ENCODE assay signal across 24 cellular contexts in the genomic region with DNA sequence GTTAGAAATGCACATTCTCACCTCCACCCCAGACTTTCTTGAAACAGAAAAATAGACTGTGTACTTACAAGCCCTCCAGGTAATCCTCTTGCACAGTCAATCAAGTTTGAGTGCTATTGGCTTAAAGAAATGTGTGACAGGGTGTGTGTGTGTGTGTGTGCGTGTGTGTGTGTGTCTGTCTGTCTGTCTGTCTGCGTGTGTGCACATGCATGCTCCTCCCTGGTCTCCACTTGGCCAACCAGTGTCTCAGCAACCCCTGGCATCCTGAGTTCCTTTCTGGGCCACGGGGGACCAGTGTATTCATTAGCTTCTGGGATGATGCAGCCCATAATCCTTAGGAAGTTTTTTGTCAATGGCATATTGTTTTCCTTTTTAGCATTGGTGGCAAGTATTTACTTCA. TPM values are rescaled to one million over a fixed set of nuclear protein-coding genes. Genes with fewer than 3 reads are reported as not detected.
DNase-seq lines count a peak whose midpoint lies in the region; ATAC-seq, FAIRE-seq and TF ChIP-seq lines count a peak whose summit lies in the region.
"Had no signal": no experiment of that assay in that cellular context is flagged by ENCODE, and none has a peak within 500 bp of the region (broad histone marks: within the 10 kb centered on the region; RNA-seq: fewer than 3 reads in every experiment).

No MANE protein-coding gene starts in this region.

- H3K36me3 ChIP-seq in right atrium auricular region (no peaks in the 10 kb centered on the region), H1 (ENCODE audit: control insufficient read depth in 2 of 4, insufficient read depth in 4 of 4, low read length in 3 of 4) (no peaks in the 10 kb centered on the region), mesendoderm (ENCODE audit: control insufficient read depth, insufficient read depth, low read length) (no peaks in the 10 kb centered on the region)
- H3K36me3 ChIP-seq: tibial artery had no signal

- H3K4ac ChIP-seq in H1 (replicated peaks; ENCODE audit: insufficient read length, low read depth, low read length) (no peak overlapping the region), mesendoderm (ENCODE audit: low read depth, low read length) (no peak overlapping the region)

- H3K14ac ChIP-seq in H1 (ENCODE audit: insufficient read length) = no peak overlapping the region

- no peak for FAIRE-seq in H1 (lab: Jason Lieb, UNC)
- FAIRE-seq: K562 had no signal

- no peak overlapping the region for H2BK120ac ChIP-seq in H1 (replicated peaks; ENCODE audit: low read depth, low read length)
- H2BK120ac ChIP-seq in mesendoderm (ENCODE audit: low read depth, low read length) = no peak overlapping the region

- H3K23ac ChIP-seq in H1 (ENCODE audit: insufficient read length) (no peak overlapping the region), mesendoderm (ENCODE audit: low read length) (no peak overlapping the region)

- H3K79me2 ChIP-seq in H1 (ENCODE audit: control insufficient read depth in 1 of 2, insufficient read depth in 2 of 2, low read length in 2 of 2) = peaks cover 0 to 14% of the 10 kb centered on the region in 2 experiments; a peak in 2 of 4 replicates
- H3K79me2 ChIP-seq in mesendoderm (ENCODE audit: control insufficient read depth, insufficient read depth, low read length) = peaks cover 2% of the 10 kb centered on the region

- H3K27ac ChIP-seq in right atrium auricular region (peak overlapping the region; percentile 78 to 82), H1 (ENCODE audit: low read depth, low read length) (no peak overlapping the region), mesendoderm (ENCODE audit: low read depth, low read length) (no peak overlapping the region), temporal lobe (ENCODE audit: low read depth, low read length) (peak overlapping the region; percentile 36)
- H3K27ac ChIP-seq: tibial artery had no signal

- TF ChIP-seq EP300 in H1 (IDR thresholded peaks at IDR 0.05; ENCODE audit: borderline replicate concordance in 1 of 2, low read depth in 2 of 2, low read length in 2 of 2) = no peak

- CTCF ChIA-PET in H1 (lab: Charles Lee; ENCODE audit: partially characterized antibody) = interaction anchor here (0.6 to 1.7 kb wide), 6 partner anchors 10 to 173 kb away, joined by 3 to 7 read pairs (median 4); no protein-coding TSS in a partner anchor

- no peak overlapping the region for H4K91ac ChIP-seq in H1 (replicated peaks; ENCODE audit: insufficient read length, low read length)

- DNase-seq in right atrium auricular region (ENCODE audit: low spot score) (no peak), left cardiac atrium (no peak), H1 (ENCODE audit: low read depth in 1 of 2, low spot score in 2 of 2) (no peak), mesendoderm (no peak), cerebellum (ENCODE audit: low spot score) (no peak), HCEC 1CT (no peak)
- DNase-seq in activated naive CD4-positive, alpha-beta T cell (lab: John Stamatoyannopoulos, UW) = no peak
- DNase-seq: activated CD4-positive, alpha-beta T cell treated with anti-CD3 and anti-CD28 coated beads for 4 hours; activated naive CD8-positive, alpha-beta T cell treated with anti-CD3 and anti-CD28 coated beads, Interleukin-2, amount 10 ng/mL, durations not matched to agents 7 days and 5 days; CD8-positive, alpha-beta T cell; DMS153; erythroblast; GDM1; left colon; NCI-H1694; occipital lobe; OCI-M1; SIG-M5; stimulated activated naive B cell treated with anti-CD40 and anti-IgM and Interleukin-4, amounts not matched to agents 10 μg/mL and 1 μg/mL and 100 μg/mL, for 72 hours; tibial artery had no signal

- no peak for TF ChIP-seq POLR2A in H1 (IDR thresholded peaks at IDR 0.05; ENCODE audit: control extremely low read depth in 1 of 2, low read depth in 2 of 2, low read length in 2 of 2)

- H3K4me2 ChIP-seq in H1 (ENCODE audit: insufficient read depth in 1 of 2, low read depth in 2 of 2, low read length in 2 of 2) (no peak overlapping the region), mesendoderm (ENCODE audit: low read length) (no peak overlapping the region)

- POLR2A ChIA-PET in H1 (lab: Charles Lee; ENCODE audit: partially characterized antibody) = no interaction called here

- no peak overlapping the region for H4K8ac ChIP-seq in H1 (ENCODE audit: extremely low read depth, insufficient read depth, low read length)
- H4K8ac ChIP-seq in mesendoderm (ENCODE audit: low read depth, low read length) = no peak overlapping the region

- H4K5ac ChIP-seq in H1 (ENCODE audit: insufficient read length, low read depth, low read length) = no peak overlapping the region
- H4K5ac ChIP-seq in mesendoderm (ENCODE audit: low read length) = peak overlapping the region; percentile 8

- H2BK12ac ChIP-seq in H1 (ENCODE audit: low read depth, low read length) = no peak overlapping the region

- intact Hi-C loops in left cardiac atrium (cut with DNase I) = no loop called here

- H3K4me3 ChIP-seq in right atrium auricular region (no peak overlapping the region), H1 (ENCODE audit: extremely low read depth in 1 of 4, insufficient read depth in 2 of 4, low read depth in 3 of 4, low read length in 4 of 4) (no peak overlapping the region), mesendoderm (ENCODE audit: low read length) (no peak overlapping the region)
- H3K4me3 ChIP-seq: K562, tibial artery had no signal

- H3K4me1 ChIP-seq in right atrium auricular region (peaks cover 0 to 93% of the 10 kb centered on the region in 2 donors), H1 (replicated peaks in 1 of 4; ENCODE audit: control insufficient read depth in 3 of 4, insufficient read depth in 4 of 4, low read length in 3 of 4) (peaks cover 0 to 6% (median 4%) of the 10 kb centered on the region in 4 experiments; a peak in 3 of 7 replicates), mesendoderm (ENCODE audit: control insufficient read depth, low read depth, low read length) (peaks cover 18% of the 10 kb centered on the region)

- H3K18ac ChIP-seq in H1 (ENCODE audit: extremely low read depth, low read length) = 0 out of 2 replicates have a peak overlapping the region, but pooled peaks have one; percentile 24
- no peak overlapping the region for H3K18ac ChIP-seq in mesendoderm (ENCODE audit: low read length)

- no peak overlapping the region for H2AFZ ChIP-seq in H1 (ENCODE audit: low read length)

- no peak for ATAC-seq in left cardiac atrium
- ATAC-seq: CD8-positive, alpha-beta T cell; K562; left colon had no signal

- H2BK20ac ChIP-seq in H1 (ENCODE audit: low read length) = no peak overlapping the region

- H3K23me2 ChIP-seq in H1 (ENCODE audit: low read depth, low read length) = no peaks in the 10 kb centered on the region

- H2AK5ac ChIP-seq in H1 (ENCODE audit: low read depth, low read length) (no peak overlapping the region), mesendoderm (ENCODE audit: low read length) (no peak overlapping the region)

- WGBS in H1 (ENCODE audit: extremely low coverage in 1 of 2, insufficient coverage in 1 of 2, insufficient read length in 1 of 2, insufficient replicate concordance in 2 of 2, low coverage in 1 of 2, low lambda C conversion rate in 2 of 2, missing lambda C conversion rate in 1 of 2), 2 experiments = 66% methylated on average over 3 of the region's 3 CpGs; no CpG with 5 or more reads in 1 of the 2 experiments
- no CpG with 5 or more reads among the region's 3 CpGs for whole genome bisulfite sequencing in mesendoderm (ENCODE audit: extremely low coverage, insufficient coverage, low lambda C conversion rate)

- no peaks in the 10 kb centered on the region for H3K9me3 ChIP-seq in right atrium auricular region
- H3K9me3 ChIP-seq in H1 (ENCODE audit: insufficient read depth in 2 of 2, low read depth in 1 of 2, low read length in 1 of 2) = no peaks in the 10 kb centered on the region
- H3K9me3 ChIP-seq: tibial artery had no signal

- TF ChIP-seq CTCF in right atrium auricular region (IDR thresholded peaks at IDR 0.05) = no peak
- TF ChIP-seq CTCF in H1 (IDR thresholded peaks at IDR 0.05; ENCODE audit: control extremely low read depth in 1 of 3, insufficient read depth in 1 of 3, low read depth in 1 of 3, low read length in 3 of 3) = no peak

- H3K9ac ChIP-seq in H1 (replicated peaks in 1 of 4; ENCODE audit: extremely low read depth in 1 of 4, low read depth in 3 of 4, low read length in 3 of 4) (no peak overlapping the region), mesendoderm (ENCODE audit: low read length) (no peak overlapping the region)

- H3K79me1 ChIP-seq in H1 (ENCODE audit: low read depth, low read length) (peaks cover 2% of the 10 kb centered on the region; the same call in 1 of the 2 replicates), mesendoderm (ENCODE audit: low read length) (peaks cover 3% of the 10 kb centered on the region)

- TF ChIP-seq RAD21 in H1 (IDR thresholded peaks at IDR 0.05 in 1 of 2, conservative IDR thresholded peaks at IDR 0.05 in 1 of 2; ENCODE audit: low read depth in 2 of 2, low read length in 2 of 2) = no peak

- no peak overlapping the region for H2BK5ac ChIP-seq in H1 (ENCODE audit: low read depth, low read length)
- H2BK5ac ChIP-seq in mesendoderm (ENCODE audit: low read length) = no peak overlapping the region

- H3K56ac ChIP-seq in H1 (replicated peaks; ENCODE audit: insufficient read length, low read depth, low read length) (no peak overlapping the region), mesendoderm (ENCODE audit: low read length) (no peak overlapping the region)

- H3K27me3 ChIP-seq in right atrium auricular region (no peaks in the 10 kb centered on the region), H1 (replicated peaks in 1 of 4; ENCODE audit: control insufficient read depth in 3 of 4, extremely low read depth in 1 of 4, insufficient read depth in 3 of 4, low read length in 3 of 4) (no peaks in the 10 kb centered on the region), mesendoderm (ENCODE audit: insufficient read depth, low read length, poor library complexity) (no peaks in the 10 kb centered on the region)
- H3K27me3 ChIP-seq: tibial artery had no signal

- no peak overlapping the region for H2BK15ac ChIP-seq in H1 (ENCODE audit: low read length)
- H2BK15ac ChIP-seq in mesendoderm (replicated peaks; ENCODE audit: low read depth) = no peak overlapping the region

- H4K20me1 ChIP-seq in H1 (replicated peaks in 1 of 2; ENCODE audit: control insufficient read depth in 1 of 2, insufficient read depth in 2 of 2, low read length in 2 of 2) = peaks cover 0 to 4% of the 10 kb centered on the region in 2 experiments

RNA-seq across cellular contexts. Expression of a gene that starts 20.2 kb away (rescaled TPM):
- 10 to 100 TPM; 88.7 to 96.5 TPM for total RNA-seq in right atrium auricular region
- total RNA-seq in left cardiac atrium = 10 to 100 TPM; 31.0 to 46.9 TPM
- total RNA-seq in H1 (2021; fragmentation: NEBNext Ultra II Directional; extraction: Animal tissue kit (Norgen Biotek cat#: 25700)) = 5.3 and 5.9 TPM in 2 replicates
- 10.1 and 13.5 TPM in 2 replicates for polyA plus RNA-seq in H1 (2011; rRNA removed)
- 11.4 TPM for polyA plus RNA-seq in H1 (2011; cell fraction: cytosol; rRNA removed)
- 13.7 TPM for polyA plus RNA-seq in H1 (2011; cell fraction: nucleus; rRNA removed)
- 13.8 to 16.6 TPM (median 15.5 TPM) in 4 replicates for polyA plus RNA-seq in H1 (2012, experiment 1 of 2)
- polyA plus RNA-seq in H1 (2012, experiment 2 of 2) = 1.2 TPM
- polyA plus RNA-seq in H1 (2013, experiment 1 of 2) = 7.2 TPM
- 7.1 TPM for polyA plus RNA-seq in H1 (2013, experiment 2 of 2)
- 12.2 and 15.7 TPM in 2 replicates for polyA minus RNA-seq in H1 (2011; rRNA and poly(A)+ RNA removed)
- polyA minus RNA-seq in H1 (2011; cell fraction: cytosol; rRNA and poly(A)+ RNA removed) = 7.5 TPM
- polyA minus RNA-seq in H1 (2011; cell fraction: nucleus; rRNA and poly(A)+ RNA removed) = 26.4 TPM
- polyA plus RNA-seq in mesendoderm (2013, experiment 1 of 2) = 6.3 TPM
- 7.4 TPM for polyA plus RNA-seq in mesendoderm (2013, experiment 2 of 2)
- total RNA-seq in temporal lobe = 34.7 TPM
- 57.3 TPM for total RNA-seq in cerebellum
- total RNA-seq: activated naive CD8-positive, alpha-beta T cell treated with anti-CD3 and anti-CD28 coated beads, Interleukin-2, amount 10 ng/mL, durations not matched to agents 7 days and 5 days; activated T-helper 1 cell treated with anti-CD3 and anti-CD28 coated beads, Interleukin-12 subunit alpha, Interleukin-12 subunit beta, Interleukin-2, Interleukin-4 antibody, amounts not matched to agents 30 ng/mL and 10 ng/mL and 1 ng/mL, durations not matched to agents 14 hours and 24 hours and 36 hours; CD8-positive, alpha-beta T cell; K562; T-helper 1 cell treated with Interleukin-12 subunit alpha and Interleukin-12 subunit beta and Interleukin-4 antibody, amounts not matched to agents 30 ng/mL and 1 ng/mL, for 36 hours had no signal
- polyA plus RNA-seq: K562 had no signal

Comparison
In these comparisons a context has a peak if more than half of its experiments do, and no peak if none do; other contexts are left out.
1. H3K27ac ChIP-seq: peak in right atrium auricular region (2 of 2) and temporal lobe (single experiment); none in H1 (single experiment) and mesendoderm (single experiment).